ENCODE assay signal across 14 cellular contexts in genomic region chr1:36284061-36284460, GRCh38. TPM values are rescaled to one million over a fixed set of nuclear protein-coding genes. Genes with fewer than 3 reads are reported as not detected.
DNase-seq lines count a peak whose midpoint lies in the region; ATAC-seq and TF ChIP-seq lines count a peak whose summit lies in the region.
"Had no signal": no experiment of that assay in that cellular context is flagged by ENCODE, and none has a peak within 500 bp of the region (broad histone marks: within the 10 kb centered on the region; RNA-seq: fewer than 3 reads in every experiment).

No MANE protein-coding gene starts in this region.

- TF ChIP-seq CTCF in neural progenitor cell (IDR thresholded peaks at IDR 0.05) = no peak

- H3K4me3 ChIP-seq in CD4-positive, alpha-beta memory T cell (ENCODE audit: low read length in 2 of 2) = no peak overlapping the region
- H3K4me3 ChIP-seq in SK-N-MC = no peak overlapping the region
- no peak overlapping the region for H3K4me3 ChIP-seq in neural progenitor cell

- DNase-seq in CD4-positive, alpha-beta memory T cell = no peak
- DNase-seq in SK-N-MC (ENCODE audit: low read depth, low spot score) (no peak), epithelial cell of prostate (ENCODE audit: low read depth, low spot score) (no peak), neural progenitor cell (ENCODE audit: low spot score) (no peak), NCI-H2107 (lab: John Stamatoyannopoulos, UW) (no peak), NCI-H1694 (lab: John Stamatoyannopoulos, UW) (no peak)
- DNase-seq: anterior cingulate cortex, GF-D8, H7, naive B cell, NCI-H2029 had no signal

- no peak overlapping the region for H3K27ac ChIP-seq in CD4-positive, alpha-beta memory T cell (ENCODE audit: low read depth, low read length)
- H3K27ac ChIP-seq in SK-N-MC = peak overlapping the region; percentile 81
- peak overlapping the region; percentile 16 for H3K27ac ChIP-seq in epithelial cell of prostate
- H3K27ac ChIP-seq in neural progenitor cell = peak overlapping the region; percentile 13
- H3K27ac ChIP-seq: C4-2B had no signal

- H3K4me2 ChIP-seq in neural progenitor cell = no peak overlapping the region

- no peak overlapping the region for H2AFZ ChIP-seq in neural progenitor cell (replicated peaks)

- H4K20me1 ChIP-seq in neural progenitor cell (ENCODE audit: low read depth) = peaks cover 48% of the 10 kb centered on the region

- peak overlapping the region; percentile 28 for H3K9ac ChIP-seq in SK-N-MC (ENCODE audit: insufficient read length)
- H3K9ac ChIP-seq in neural progenitor cell = no peak overlapping the region

- CTCF ChIA-PET in CD4-positive, alpha-beta memory T cell (lab: Charles Lee; ENCODE audit: partially characterized antibody) = interaction anchor here (1.2 to 1.9 kb wide), 4 partner anchors 16 to 134 kb away, joined by 4 to 6 read pairs (median 5); partner anchors contain the start of gene TRAPPC3

- ATAC-seq in HG02973 (IDR thresholded peaks at IDR 0.05; ENCODE audit: unreplicated experiment) (no peak), HG02981 (IDR thresholded peaks at IDR 0.05; ENCODE audit: unreplicated experiment) (no peak)

- intact Hi-C loops in CD4-positive, alpha-beta memory T cell (cut with micrococcal nuclease) = loop anchor here (10.0 kb wide), 1 partner anchor 399 kb away; the partner anchor contains the start of gene AGO1

- peak overlapping the region in 4 of 7 donors; percentile 36 to 76 (median 45) for H3K27ac Mint-ChIP-seq in CD4-positive, alpha-beta memory T cell
- H3K27ac Mint-ChIP-seq in neural progenitor cell = no peak overlapping the region

- H3K9me3 ChIP-seq in CD4-positive, alpha-beta memory T cell (ENCODE audit: control insufficient read depth in 1 of 2, low read length in 2 of 2) = no peaks in the 10 kb centered on the region
- H3K9me3 ChIP-seq in SK-N-MC (ENCODE audit: low read depth, low read length) (no peaks in the 10 kb centered on the region), neural progenitor cell (ENCODE audit: low read depth) (no peaks in the 10 kb centered on the region)

- peaks cover 51% of the 10 kb centered on the region for H3K79me2 ChIP-seq in neural progenitor cell (ENCODE audit: low read depth)

- no peaks in the 10 kb centered on the region for H3K9me3 Mint-ChIP-seq in CD4-positive, alpha-beta memory T cell
- no peaks in the 10 kb centered on the region for H3K9me3 Mint-ChIP-seq in neural progenitor cell
- H3K9me3 Mint-ChIP-seq: naive B cell had no signal

- peaks cover 13% of the 10 kb centered on the region for H3K4me1 ChIP-seq in CD4-positive, alpha-beta memory T cell (ENCODE audit: insufficient read depth, low read length)
- H3K4me1 ChIP-seq in neural progenitor cell = no peaks in the 10 kb centered on the region

- no peaks in the 10 kb centered on the region for H3K27me3 Mint-ChIP-seq in CD4-positive, alpha-beta memory T cell
- H3K27me3 Mint-ChIP-seq in neural progenitor cell (ENCODE audit: insufficient read depth, low read depth) = no peaks in the 10 kb centered on the region
- H3K27me3 Mint-ChIP-seq: naive B cell had no signal

- H3K4me3 Mint-ChIP-seq in CD4-positive, alpha-beta memory T cell = no peak overlapping the region
- no peak overlapping the region for H3K4me3 Mint-ChIP-seq in neural progenitor cell
- H3K4me3 Mint-ChIP-seq: naive B cell had no signal

- H3K36me3 ChIP-seq in CD4-positive, alpha-beta memory T cell (ENCODE audit: insufficient read depth, low read length) = peaks cover 48% of the 10 kb centered on the region
- H3K36me3 ChIP-seq in SK-N-MC (ENCODE audit: insufficient read depth, low read length) = peaks cover 69% of the 10 kb centered on the region
- peaks cover 15% of the 10 kb centered on the region for H3K36me3 ChIP-seq in neural progenitor cell

- H3K27me3 ChIP-seq in CD4-positive, alpha-beta memory T cell (ENCODE audit: insufficient read depth, low read length) = no peaks in the 10 kb centered on the region
- H3K27me3 ChIP-seq in neural progenitor cell = no peaks in the 10 kb centered on the region

- POLR2A ChIA-PET in CD4-positive, alpha-beta memory T cell (lab: Charles Lee; ENCODE audit: partially characterized antibody) = no interaction called here

- H3K4me1 Mint-ChIP-seq in CD4-positive, alpha-beta memory T cell = peaks cover 16 to 43% (median 27%) of the 10 kb centered on the region in 4 donors
- peaks cover 5% of the 10 kb centered on the region for H3K4me1 Mint-ChIP-seq in neural progenitor cell

- H3F3A ChIP-seq in neural progenitor cell (ENCODE audit: low read depth) = peaks cover 29% of the 10 kb centered on the region

- H3K36me3 Mint-ChIP-seq in CD4-positive, alpha-beta memory T cell = peaks cover 45 to 68% of the 10 kb centered on the region in 2 donors
- peaks cover 23% of the 10 kb centered on the region for H3K36me3 Mint-ChIP-seq in neural progenitor cell

RNA-seq across cellular contexts. Expression of gene SH3D21, which starts 22.1 kb away (rescaled TPM):
- 1 to 10 TPM; 3.2 to 3.3 TPM for total RNA-seq in CD4-positive, alpha-beta memory T cell
- polyA plus RNA-seq in CD4-positive, alpha-beta memory T cell = not detected
- 6.1 and 15.1 TPM in 2 replicates for total RNA-seq in neural progenitor cell (ENCODE audit: low replicate concordance)

RNA-seq across cellular contexts. Expression of gene EVA1B, which starts 39.4 kb away (rescaled TPM):
- 1 to 10 TPM; 6.3 to 7.3 TPM for total RNA-seq in CD4-positive, alpha-beta memory T cell
- 1 to 10 TPM; 5.2 to 8.1 TPM for polyA plus RNA-seq in CD4-positive, alpha-beta memory T cell
- total RNA-seq in neural progenitor cell (ENCODE audit: low replicate concordance) = 3.1 and 14.7 TPM in 2 replicates

RNA-seq across cellular contexts. Expression of gene THRAP3, which starts 59.8 kb away (rescaled TPM):
- total RNA-seq in CD4-positive, alpha-beta memory T cell = 100 to 1,000 TPM; 127 to 130 TPM
- 10 to 100 TPM; 58.5 to 98.6 TPM for polyA plus RNA-seq in CD4-positive, alpha-beta memory T cell
- total RNA-seq in neural progenitor cell (ENCODE audit: low replicate concordance) = 123 and 138 TPM in 2 replicates
